Comparison of ENCODE assay signal across 13 cellular contexts in genomic region chr9:108477538-108478006, GRCh38.
DNase-seq lines count a peak whose midpoint lies in the region; ATAC-seq, FAIRE-seq and TF ChIP-seq lines count a peak whose summit lies in the region.
"Had no signal": no experiment of that assay in that cellular context is flagged by ENCODE, and none has a peak within 500 bp of the region (broad histone marks: within the 10 kb centered on the region; RNA-seq: fewer than 3 reads in every experiment).

No MANE protein-coding gene starts in this region.

- H3K27me3 ChIP-seq in MM.1S (replicated peaks; ENCODE audit: insufficient read depth, low read length) (no peaks in the 10 kb centered on the region), sigmoid colon (no peaks in the 10 kb centered on the region)
- H3K27me3 ChIP-seq: thyroid gland had no signal

- no peaks in the 10 kb centered on the region for H3K79me2 ChIP-seq in MM.1S (ENCODE audit: low read length)

- no peaks in the 10 kb centered on the region for H3K9me3 ChIP-seq in A549
- H3K9me3 ChIP-seq in MM.1S (replicated peaks; ENCODE audit: insufficient read depth, low read length), result no peaks in the 10 kb centered on the region
- no peaks in the 10 kb centered on the region for H3K9me3 ChIP-seq in sigmoid colon
- H3K9me3 ChIP-seq: BLaER1 treated with 17β-estradiol and CSF1 and Interleukin-3, amounts not matched to agents 10 nM and 100 nM; left ventricle myocardium inferior; thyroid gland had no signal

- intact Hi-C loops in sigmoid colon (cut with DNase I), result no loop called here

- H3K4me3 ChIP-seq in A549 (no peak overlapping the region), fibroblast of villous mesenchyme (ENCODE audit: low read depth, low read length) (no peak overlapping the region), MM.1S (ENCODE audit: low read length) (no peak overlapping the region), sigmoid colon (no peak overlapping the region)
- H3K4me3 ChIP-seq: BLaER1 treated with 17β-estradiol and CSF1 and Interleukin-3, amounts not matched to agents 10 nM and 100 nM; dorsolateral prefrontal cortex; left ventricle myocardium inferior; thyroid gland had no signal

- TF ChIP-seq CTCF in A549 (IDR thresholded peaks at IDR 0.05), result no peak
- TF ChIP-seq CTCF in fibroblast of villous mesenchyme (IDR thresholded peaks at IDR 0.05; ENCODE audit: insufficient read depth, low read depth, low read length), result no peak
- TF ChIP-seq CTCF in MM.1S (IDR thresholded peaks at IDR 0.05; ENCODE audit: low read length), result no peak
- TF ChIP-seq CTCF in sigmoid colon (IDR thresholded peaks at IDR 0.05), result no peak

- 8% methylated on average over 6 of the region's 6 CpGs for WGBS in A549 (ENCODE audit: missing lambda C conversion rate)
- WGBS in sigmoid colon, 2 donors, result 18 to 65% methylated on average over 6 of the region's 6 CpGs

- POLR2A ChIA-PET in A549 (lab: Yijun Ruan, JAX), result interaction anchor here (1.3 kb wide), 1 partner anchor 33 kb away, joined by 3 read pairs; no protein-coding TSS in a partner anchor

- H3F3A ChIP-seq in MM.1S (ENCODE audit: insufficient read depth, low read length), result no peaks in the 10 kb centered on the region

- H3K36me3 ChIP-seq in MM.1S (replicated peaks; ENCODE audit: insufficient read depth, low read length) (no peaks in the 10 kb centered on the region), sigmoid colon (no peaks in the 10 kb centered on the region)
- H3K36me3 ChIP-seq: BLaER1 treated with 17β-estradiol and CSF1 and Interleukin-3, amounts not matched to agents 10 nM and 100 nM; left ventricle myocardium inferior; thyroid gland had no signal

- TF ChIP-seq EP300 in A549 (IDR thresholded peaks at IDR 0.05) (peak; percentile 60 to 74; a peak in 3 of 5 replicates), sigmoid colon (IDR thresholded peaks at IDR 0.05) (no peak)

- FAIRE-seq in A549 (lab: Jason Lieb, UNC), result peak; percentile 87
- FAIRE-seq: H1 had no signal

- no peak for TF ChIP-seq POLR2A in A549 (IDR thresholded peaks at IDR 0.05; ENCODE audit: low read length)
- no peak for TF ChIP-seq POLR2A in sigmoid colon (IDR thresholded peaks at IDR 0.05)

- CTCF ChIA-PET in A549 (lab: Yijun Ruan, JAX), result interaction anchor here (1.4 to 2.8 kb wide), 3 partner anchors 9 to 100 kb away, joined by 3 to 11 read pairs (median 3); no protein-coding TSS in a partner anchor

- peak; percentile 26 to 82 for DNase-seq in A549 (ENCODE audit: low read depth in 1 of 2, low spot score in 1 of 2)
- DNase-seq in LoVo (ENCODE audit: low spot score), result peak; percentile 78
- peak; percentile 69 for DNase-seq in RPMI7951 (ENCODE audit: low read depth)
- DNase-seq in fibroblast of villous mesenchyme (ENCODE audit: low read depth), result peak; percentile 87
- DNase-seq in MM.1S, result no peak
- DNase-seq in sigmoid colon, result no peak
- DNase-seq: dorsolateral prefrontal cortex, left ventricle myocardium inferior, thyroid gland had no signal

- no peak overlapping the region for H3K9ac ChIP-seq in MM.1S (ENCODE audit: low read length)

- H4K20me1 ChIP-seq in MM.1S (ENCODE audit: insufficient read depth, low read length), result no peaks in the 10 kb centered on the region
- H4K20me1 ChIP-seq: BLaER1 treated with 17β-estradiol and CSF1 and Interleukin-3, amounts not matched to agents 10 nM and 100 nM had no signal

- no peak overlapping the region for H2AFZ ChIP-seq in MM.1S (ENCODE audit: low read length)

- TF ChIP-seq RAD21 in A549 (conservative IDR thresholded peaks at IDR 0.05 in 1 of 2, IDR thresholded peaks at IDR 0.05 in 1 of 2), result peak in 1 of 2 experiments; percentile 4; a peak in 1 of 5 replicates

- H3K27ac ChIP-seq in A549 (peak overlapping the region; percentile 52 to 66; a peak in 5 of 6 replicates), MM.1S (ENCODE audit: low read length) (no peak overlapping the region), sigmoid colon (peak overlapping the region in 1 of 4 donors; percentile 72)
- H3K27ac ChIP-seq: dorsolateral prefrontal cortex, left ventricle myocardium inferior, thyroid gland had no signal

- H3K4me1 ChIP-seq in A549 (peaks cover 58% of the 10 kb centered on the region), MM.1S (ENCODE audit: low read length) (no peaks in the 10 kb centered on the region), sigmoid colon (peaks cover 0 to 53% (median 38%) of the 10 kb centered on the region in 4 donors)
- H3K4me1 ChIP-seq: thyroid gland had no signal

- ATAC-seq in A549 (peak; percentile 39 to 61; a peak in 4 of 6 replicates), HG03342 (IDR thresholded peaks at IDR 0.05; ENCODE audit: unreplicated experiment) (no peak), HG03045 (IDR thresholded peaks at IDR 0.05; ENCODE audit: unreplicated experiment) (no peak)

- no peaks in the 10 kb centered on the region for H3K9me2 ChIP-seq in MM.1S (replicated peaks; ENCODE audit: insufficient read depth, low read length)

- H3K4me2 ChIP-seq in A549 (peak overlapping the region; percentile 73), MM.1S (ENCODE audit: low read depth, low read length) (no peak overlapping the region)

TF ChIP-seq in A549, 52 proteins besides CTCF, POLR2A, EP300 and RAD21 (continues in another document):
- TF ChIP-seq KDM1A (IDR thresholded peaks at IDR 0.05; ENCODE audit: low read depth) (no peak), BHLHE40 (IDR thresholded peaks at IDR 0.05; ENCODE audit: low read depth, low read length) (no peak), SMC3 (IDR thresholded peaks at IDR 0.05) (no peak), HOXA7 (CRISPR knock-in tag; IDR thresholded peaks at IDR 0.05) (no peak), ZNF302 (CRISPR knock-in tag; IDR thresholded peaks at IDR 0.05) (no peak), MAZ (IDR thresholded peaks at IDR 0.05; ENCODE audit: borderline replicate concordance, low read depth, low read length) (no peak), CBX2 (IDR thresholded peaks at IDR 0.05; ENCODE audit: borderline replicate concordance, low read depth) (no peak), NR3C1 (IDR thresholded peaks at IDR 0.05) (no peak), MAFK (IDR thresholded peaks at IDR 0.05; ENCODE audit: partially characterized antibody) (peak; percentile 79), GATA3 (IDR thresholded peaks at IDR 0.05; ENCODE audit: borderline replicate concordance) (peak; percentile 94), ESRRA (IDR thresholded peaks at IDR 0.05; ENCODE audit: borderline replicate concordance, low read length) (no peak), RCOR1 (IDR thresholded peaks at IDR 0.05; ENCODE audit: low read depth, low read length) (no peak), RFX5 (IDR thresholded peaks at IDR 0.05) (no peak), ZC3H11A (IDR thresholded peaks at IDR 0.05) (no peak), HOXB5 (CRISPR knock-in tag; IDR thresholded peaks at IDR 0.05) (no peak), HEYL (CRISPR knock-in tag; IDR thresholded peaks at IDR 0.05) (no peak), CEBPB (IDR thresholded peaks at IDR 0.05) (peak; percentile 88 to 98), FOSL2 (IDR thresholded peaks at IDR 0.05) (peak; percentile 96), FOSL2 (CRISPR knock-in tag; IDR thresholded peaks at IDR 0.05) (peak; percentile 99), FOXS1 (CRISPR knock-in tag; IDR thresholded peaks at IDR 0.05) (no peak), E2F6 (IDR thresholded peaks at IDR 0.05; ENCODE audit: borderline replicate concordance, low read depth) (no peak), CBX8 (IDR thresholded peaks at IDR 0.05) (no peak), NPAS2 (CRISPR knock-in tag; IDR thresholded peaks at IDR 0.05; ENCODE audit: borderline replicate concordance) (no peak), PHF8 (IDR thresholded peaks at IDR 0.05; ENCODE audit: borderline replicate concordance, low read depth) (no peak), NFE2L2 (conservative IDR thresholded peaks at IDR 0.05; ENCODE audit: low read length) (no peak), MAX (IDR thresholded peaks at IDR 0.05) (peak; percentile 84), CHD4 (IDR thresholded peaks at IDR 0.05; ENCODE audit: borderline replicate concordance) (no peak), HOXB13 (CRISPR knock-in tag; IDR thresholded peaks at IDR 0.05; ENCODE audit: low read depth) (no peak)
- TF ChIP-seq, protein P1, sequence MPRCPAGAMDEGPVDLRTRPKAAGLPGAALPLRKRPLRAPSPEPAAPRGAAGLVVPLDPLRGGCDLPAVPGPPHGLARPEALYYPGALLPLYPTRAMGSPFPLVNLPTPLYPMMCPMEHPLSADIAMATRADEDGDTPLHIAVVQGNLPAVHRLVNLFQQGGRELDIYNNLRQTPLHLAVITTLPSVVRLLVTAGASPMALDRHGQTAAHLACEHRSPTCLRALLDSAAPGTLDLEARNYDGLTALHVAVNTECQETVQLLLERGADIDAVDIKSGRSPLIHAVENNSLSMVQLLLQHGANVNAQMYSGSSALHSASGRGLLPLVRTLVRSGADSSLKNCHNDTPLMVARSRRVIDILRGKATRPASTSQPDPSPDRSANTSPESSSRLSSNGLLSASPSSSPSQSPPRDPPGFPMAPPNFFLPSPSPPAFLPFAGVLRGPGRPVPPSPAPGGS (IDR thresholded peaks at IDR 0.05), result peak; percentile 76; the same call in 1 of the 3 replicates
- TF ChIP-seq, protein P2, sequence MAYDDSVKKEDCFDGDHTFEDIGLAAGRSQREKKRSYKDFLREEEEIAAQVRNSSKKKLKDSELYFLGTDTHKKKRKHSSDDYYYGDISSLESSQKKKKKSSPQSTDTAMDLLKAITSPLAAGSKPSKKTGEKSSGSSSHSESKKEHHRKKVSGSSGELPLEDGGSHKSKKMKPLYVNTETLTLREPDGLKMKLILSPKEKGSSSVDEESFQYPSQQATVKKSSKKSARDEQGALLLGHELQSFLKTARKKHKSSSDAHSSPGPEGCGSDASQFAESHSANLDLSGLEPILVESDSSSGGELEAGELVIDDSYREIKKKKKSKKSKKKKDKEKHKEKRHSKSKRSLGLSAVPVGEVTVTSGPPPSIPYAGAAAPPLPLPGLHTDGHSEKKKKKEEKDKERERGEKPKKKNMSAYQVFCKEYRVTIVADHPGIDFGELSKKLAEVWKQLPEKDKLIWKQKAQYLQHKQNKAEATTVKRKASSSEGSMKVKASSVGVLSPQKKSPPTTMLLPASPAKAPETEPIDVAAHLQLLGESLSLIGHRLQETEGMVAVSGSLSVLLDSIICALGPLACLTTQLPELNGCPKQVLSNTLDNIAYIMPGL (CRISPR knock-in tag; IDR thresholded peaks at IDR 0.05; ENCODE audit: borderline replicate concordance), result no peak

Comparison
In these comparisons a context has a peak if more than half of its experiments do, and no peak if none do; other contexts are left out.
1. ATAC-seq: peak in A549 (2 of 2); none in HG03342 (single experiment) and HG03045 (single experiment).
2. DNase-seq: peak in A549 (2 of 2), LoVo (single experiment), RPMI7951 (single experiment) and fibroblast of villous mesenchyme (single experiment); none in MM.1S (single experiment) and sigmoid colon (single experiment).